In genomic region chrX:136147966-136148365, GRCh38 we compare ENCODE assay signal across 8 cellular contexts. TPM values are rescaled to one million over a fixed set of nuclear protein-coding genes. Genes with fewer than 3 reads are reported as not detected.
DNase-seq lines count a peak whose midpoint lies in the region; ATAC-seq and TF ChIP-seq lines count a peak whose summit lies in the region.

No MANE protein-coding gene starts in this region.

- no peak for TF ChIP-seq POLR2A in lower leg skin (IDR thresholded peaks at IDR 0.05)

- peak; percentile 3 for DNase-seq in activated naive CD4-positive, alpha-beta T cell treated with anti-CD3 and anti-CD28 coated beads for 36 hours
- DNase-seq in activated naive CD4-positive, alpha-beta T cell treated with anti-CD3 and anti-CD28 coated beads, Interleukin-2, amount 50 U/mL, for 72 hours (ENCODE audit: low spot score in 2 of 2), result no peak
- DNase-seq in MCF 10A (ENCODE audit: unreplicated experiment), result no peak
- no peak for DNase-seq in lower leg skin (ENCODE audit: low spot score in 2 of 2)
- no peak for DNase-seq in type B pancreatic cell (ENCODE audit: extremely low spot score, unreplicated experiment)
- DNase-seq in activated gamma-delta T cell treated with Interleukin-2 at 50 U/mL for 16 hours, result no peak

- WGBS in lower leg skin, 2 donors, result 24 to 28% methylated on average over 17 of the region's 17 CpGs

- H3K4me1 Mint-ChIP-seq in activated naive CD4-positive, alpha-beta T cell treated with anti-CD3 and anti-CD28 coated beads for 36 hours (ENCODE audit: low read depth), result peaks cover 28% of the 10 kb centered on the region
- H3K4me1 Mint-ChIP-seq in MCF 10A (ENCODE audit: insufficient read depth, unreplicated experiment) (peaks cover 7% of the 10 kb centered on the region), type B pancreatic cell (ENCODE audit: unreplicated experiment) (peaks cover 8% of the 10 kb centered on the region)

- peak overlapping the region; percentile 52 for H3K4me3 ChIP-seq in lower leg skin (ENCODE audit: low read depth, poor library complexity, severe bottlenecking)

- intact Hi-C loops in activated naive CD4-positive, alpha-beta T cell treated with anti-CD3 and anti-CD28 coated beads for 36 hours (cut with micrococcal nuclease), result loop anchor here (2.0 to 5.0 kb wide), 5 partner anchors 77 to 349 kb away; partner anchors contain the start of genes HTATSF1, MMGT1 and SLC9A6
- intact Hi-C loops in MCF 10A (cut with micrococcal nuclease) (no loop called here), lower leg skin (cut with DNase I; ENCODE audit: low total_unique reads) (no loop called here)

- H3K4me3 Mint-ChIP-seq in activated naive CD4-positive, alpha-beta T cell treated with anti-CD3 and anti-CD28 coated beads for 36 hours, result peak overlapping the region; percentile 57
- peak overlapping the region; percentile 76 for H3K4me3 Mint-ChIP-seq in MCF 10A (ENCODE audit: unreplicated experiment)
- H3K4me3 Mint-ChIP-seq in type B pancreatic cell, result peak overlapping the region; percentile 78

- TF ChIP-seq CTCF in MCF 10A (IDR thresholded peaks at IDR 0.05; ENCODE audit: unreplicated experiment) (no peak), lower leg skin (IDR thresholded peaks at IDR 0.05) (no peak), type B pancreatic cell (conservative IDR thresholded peaks at IDR 0.05) (no peak)

- BruUV-seq in MCF 10A (replicated peaks; lab: Mats Ljungman, UMichigan), result no TSS peak

- H3K9me3 Mint-ChIP-seq in activated naive CD4-positive, alpha-beta T cell treated with anti-CD3 and anti-CD28 coated beads for 36 hours, result no peaks in the 10 kb centered on the region
- H3K9me3 Mint-ChIP-seq in activated naive CD4-positive, alpha-beta T cell treated with anti-CD3 and anti-CD28 coated beads, Interleukin-2, amount 50 U/mL, for 72 hours, result peaks cover 0 to 12% of the 10 kb centered on the region in 2 donors
- H3K9me3 Mint-ChIP-seq in MCF 10A (ENCODE audit: unreplicated experiment), result no peaks in the 10 kb centered on the region
- H3K9me3 Mint-ChIP-seq in type B pancreatic cell, result peaks cover 9% of the 10 kb centered on the region

- POLR2A ChIA-PET in MCF 10A (lab: Yijun Ruan, JAX), result no interaction called here

- no peak for ATAC-seq in activated naive CD4-positive, alpha-beta T cell treated with anti-CD3 and anti-CD28 coated beads, Interleukin-2, amount 50 U/mL, for 72 hours
- no peak for ATAC-seq in GM19324 (IDR thresholded peaks at IDR 0.05; ENCODE audit: low FRiP score, unreplicated experiment)
- ATAC-seq in HG02798 (IDR thresholded peaks at IDR 0.05; ENCODE audit: poor library complexity, unreplicated experiment), result no peak

- no peak overlapping the region for H3K27ac Mint-ChIP-seq in activated naive CD4-positive, alpha-beta T cell treated with anti-CD3 and anti-CD28 coated beads for 36 hours
- H3K27ac Mint-ChIP-seq in activated naive CD4-positive, alpha-beta T cell treated with anti-CD3 and anti-CD28 coated beads, Interleukin-2, amount 50 U/mL, for 72 hours, result no peak overlapping the region
- H3K27ac Mint-ChIP-seq in MCF 10A (ENCODE audit: low read depth, unreplicated experiment) (no peak overlapping the region), type B pancreatic cell (no peak overlapping the region)

- CTCF ChIA-PET in activated naive CD4-positive, alpha-beta T cell treated with anti-CD3 and anti-CD28 coated beads for 36 hours (lab: Charles Lee), result no interaction called here
- CTCF ChIA-PET in MCF 10A (lab: Yijun Ruan, JAX), result no interaction called here

- no peaks in the 10 kb centered on the region for H3K27me3 Mint-ChIP-seq in activated naive CD4-positive, alpha-beta T cell treated with anti-CD3 and anti-CD28 coated beads for 36 hours (ENCODE audit: low read depth)
- H3K27me3 Mint-ChIP-seq in MCF 10A (ENCODE audit: insufficient read depth, unreplicated experiment) (peaks cover 46% of the 10 kb centered on the region), type B pancreatic cell (peaks cover 36% of the 10 kb centered on the region)

- H3K36me3 Mint-ChIP-seq in activated naive CD4-positive, alpha-beta T cell treated with anti-CD3 and anti-CD28 coated beads for 36 hours (ENCODE audit: low read depth), result no peaks in the 10 kb centered on the region
- H3K36me3 Mint-ChIP-seq in activated naive CD4-positive, alpha-beta T cell treated with anti-CD3 and anti-CD28 coated beads, Interleukin-2, amount 50 U/mL, for 72 hours, result no peaks in the 10 kb centered on the region
- H3K36me3 Mint-ChIP-seq in MCF 10A (ENCODE audit: insufficient read depth, unreplicated experiment) (no peaks in the 10 kb centered on the region), type B pancreatic cell (peaks cover 4% of the 10 kb centered on the region)

RNA-seq across cellular contexts. Expression of gene FHL1, which starts 0.6 kb away (rescaled TPM):
- 10 to 100 TPM; 17.7 to 20.5 TPM for total RNA-seq in activated naive CD4-positive, alpha-beta T cell treated with anti-CD3 and anti-CD28 coated beads for 36 hours
- total RNA-seq in activated naive CD4-positive, alpha-beta T cell treated with anti-CD3 and anti-CD28 coated beads, Interleukin-2, amount 50 U/mL, for 72 hours, result 10 to 100 TPM in 1 of 2 donors, 1 to 10 TPM in 1; 6.9 to 22.9 TPM
- 16.6 and 19.4 TPM in 2 replicates for total RNA-seq in MCF 10A (2022)
- total RNA-seq in lower leg skin, result 100 to 1,000 TPM in 2 of 4 donors, 10 to 100 TPM in 2; 85.9 to 140 (median 107) TPM
- total RNA-seq in type B pancreatic cell (ENCODE audit: low replicate concordance), result 4.4 and 55.3 TPM in 2 replicates
